In the genomic region with DNA sequence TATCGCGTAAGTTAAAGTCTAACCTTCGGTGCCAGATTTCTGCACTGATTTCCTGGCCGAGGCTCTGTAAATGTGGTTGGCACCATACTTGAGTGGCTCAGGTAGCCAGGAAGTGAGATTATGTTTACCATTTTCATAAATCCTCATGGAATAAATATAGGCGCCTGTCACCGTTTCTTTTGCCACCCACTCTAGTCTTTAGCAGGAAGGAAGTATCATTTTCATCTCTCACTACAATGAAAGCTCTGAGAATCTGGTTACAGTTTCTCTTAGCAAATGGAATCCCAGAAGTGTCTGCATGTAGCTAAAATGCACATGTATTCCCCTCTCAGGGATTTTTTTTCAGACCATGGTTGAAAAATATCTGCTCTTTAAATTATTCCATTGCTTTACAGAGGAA, we compare ENCODE assay signal across 1 cellular context.
TF ChIP-seq lines count a peak whose summit lies in the region.

No MANE protein-coding gene starts in this region.

TF ChIP-seq in GM23338, 12 proteins besides CTCF, POLR2A, EP300 and RAD21 (continued from another document):
- TF ChIP-seq ZNF331 (CRISPR knock-in tag; IDR thresholded peaks at IDR 0.05; ENCODE audit: low read depth) (no peak), EZH2phosphoT487 (IDR thresholded peaks at IDR 0.05; ENCODE audit: unreplicated experiment) (no peak), CREB1 (CRISPR knock-in tag; IDR thresholded peaks at IDR 0.05; ENCODE audit: low read depth) (no peak), POLR2AphosphoS5 (IDR thresholded peaks at IDR 0.05; ENCODE audit: low read depth) (no peak), NANOG (IDR thresholded peaks at IDR 0.05; ENCODE audit: borderline replicate concordance) (no peak), JUNB (IDR thresholded peaks at IDR 0.05; ENCODE audit: unreplicated experiment) (no peak)
- TF ChIP-seq, protein P1, sequence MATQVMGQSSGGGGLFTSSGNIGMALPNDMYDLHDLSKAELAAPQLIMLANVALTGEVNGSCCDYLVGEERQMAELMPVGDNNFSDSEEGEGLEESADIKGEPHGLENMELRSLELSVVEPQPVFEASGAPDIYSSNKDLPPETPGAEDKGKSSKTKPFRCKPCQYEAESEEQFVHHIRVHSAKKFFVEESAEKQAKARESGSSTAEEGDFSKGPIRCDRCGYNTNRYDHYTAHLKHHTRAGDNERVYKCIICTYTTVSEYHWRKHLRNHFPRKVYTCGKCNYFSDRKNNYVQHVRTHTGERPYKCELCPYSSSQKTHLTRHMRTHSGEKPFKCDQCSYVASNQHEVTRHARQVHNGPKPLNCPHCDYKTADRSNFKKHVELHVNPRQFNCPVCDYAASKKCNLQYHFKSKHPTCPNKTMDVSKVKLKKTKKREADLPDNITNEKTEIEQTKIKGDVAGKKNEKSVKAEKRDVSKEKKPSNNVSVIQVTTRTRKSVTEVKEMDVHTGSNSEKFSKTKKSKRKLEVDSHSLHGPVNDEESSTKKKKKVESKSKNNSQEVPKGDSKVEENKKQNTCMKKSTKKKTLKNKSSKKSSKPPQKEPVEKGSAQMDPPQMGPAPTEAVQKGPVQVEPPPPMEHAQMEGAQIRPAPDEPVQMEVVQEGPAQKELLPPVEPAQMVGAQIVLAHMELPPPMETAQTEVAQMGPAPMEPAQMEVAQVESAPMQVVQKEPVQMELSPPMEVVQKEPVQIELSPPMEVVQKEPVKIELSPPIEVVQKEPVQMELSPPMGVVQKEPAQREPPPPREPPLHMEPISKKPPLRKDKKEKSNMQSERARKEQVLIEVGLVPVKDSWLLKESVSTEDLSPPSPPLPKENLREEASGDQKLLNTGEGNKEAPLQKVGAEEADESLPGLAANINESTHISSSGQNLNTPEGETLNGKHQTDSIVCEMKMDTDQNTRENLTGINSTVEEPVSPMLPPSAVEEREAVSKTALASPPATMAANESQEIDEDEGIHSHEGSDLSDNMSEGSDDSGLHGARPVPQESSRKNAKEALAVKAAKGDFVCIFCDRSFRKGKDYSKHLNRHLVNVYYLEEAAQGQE (IDR thresholded peaks at IDR 0.05; ENCODE audit: unreplicated experiment): no peak
